ENCODE assay signal across 10 cellular contexts in genomic region chr14:106185837-106186233, GRCh38.
DNase-seq lines count a peak whose midpoint lies in the region; ATAC-seq lines count a peak whose summit lies in the region.
"Had no signal": no experiment of that assay in that cellular context is flagged by ENCODE, and none has a peak within 500 bp of the region (broad histone marks: within the 10 kb centered on the region; RNA-seq: fewer than 3 reads in every experiment).

No MANE protein-coding gene starts in this region.

- CTCF ChIA-PET in CD4-positive, alpha-beta memory T cell (lab: Charles Lee; ENCODE audit: partially characterized antibody), result interaction anchor here (0.8 to 2.4 kb wide), 14 partner anchors 11 to 579 kb away, joined by 3 to 31 read pairs (median 8); no protein-coding TSS in a partner anchor

- H3K4me3 Mint-ChIP-seq in CD4-positive, alpha-beta memory T cell, result peak overlapping the region in 7 of 8 donors; percentile 19 to 76 (median 58)
- peak overlapping the region; percentile 46 for H3K4me3 Mint-ChIP-seq in activated T-helper 1 cell treated with anti-CD3 and anti-CD28 coated beads, Interleukin-12 subunit alpha, Interleukin-12 subunit beta, Interleukin-2, Interleukin-4 antibody, amounts not matched to agents 30 ng/mL and 10 ng/mL and 1 ng/mL, durations not matched to agents 14 hours and 24 hours and 36 hours

- H3K4me1 ChIP-seq in CD4-positive, alpha-beta memory T cell (ENCODE audit: insufficient read depth, low read length), result peaks cover 40% of the 10 kb centered on the region
- H3K4me1 ChIP-seq: pancreas had no signal

- no peak overlapping the region for H3K4me3 ChIP-seq in CD4-positive, alpha-beta memory T cell (ENCODE audit: low read length in 2 of 2)
- H3K4me3 ChIP-seq: pancreas had no signal

- intact Hi-C loops in CD4-positive, alpha-beta memory T cell (cut with micrococcal nuclease), result loop anchor here (2.0 to 5.0 kb wide), 3 partner anchors 34 to 123 kb away; no protein-coding TSS in a partner anchor
- intact Hi-C loops in activated T-helper 1 cell treated with anti-CD3 and anti-CD28 coated beads, Interleukin-12 subunit alpha, Interleukin-12 subunit beta, Interleukin-2, Interleukin-4 antibody, amounts not matched to agents 30 ng/mL and 10 ng/mL and 1 ng/mL, durations not matched to agents 14 hours and 24 hours and 36 hours (cut with micrococcal nuclease), result loop anchor here (1.0 to 5.0 kb wide), 2 partner anchors 9 to 34 kb away; no protein-coding TSS in a partner anchor

- H3K9me3 ChIP-seq in CD4-positive, alpha-beta memory T cell (ENCODE audit: control insufficient read depth in 1 of 2, low read length in 2 of 2), result no peaks in the 10 kb centered on the region
- H3K9me3 ChIP-seq: pancreas had no signal

- POLR2A ChIA-PET in CD4-positive, alpha-beta memory T cell (lab: Charles Lee; ENCODE audit: partially characterized antibody), result interaction anchor here (1.5 kb wide), 1 partner anchor 12 kb away, joined by 8 read pairs; no protein-coding TSS in a partner anchor

- no peaks in the 10 kb centered on the region for H3K36me3 ChIP-seq in CD4-positive, alpha-beta memory T cell (ENCODE audit: insufficient read depth, low read length)
- H3K36me3 ChIP-seq: pancreas had no signal

- in situ Hi-C loops in SK-MEL-5 (cut with HindIII; ENCODE audit: low pct_unique_long_range_greater_than_20kb, low sequenced_read_pairs), result no loop called here

- H3K27ac Mint-ChIP-seq in CD4-positive, alpha-beta memory T cell, result peak overlapping the region; percentile 74 to 95 (median 90)
- H3K27ac Mint-ChIP-seq in activated T-helper 1 cell treated with anti-CD3 and anti-CD28 coated beads, Interleukin-12 subunit alpha, Interleukin-12 subunit beta, Interleukin-2, Interleukin-4 antibody, amounts not matched to agents 30 ng/mL and 10 ng/mL and 1 ng/mL, durations not matched to agents 14 hours and 24 hours and 36 hours, result peak overlapping the region; percentile 32

- no peaks in the 10 kb centered on the region for H3K36me3 Mint-ChIP-seq in CD4-positive, alpha-beta memory T cell
- H3K36me3 Mint-ChIP-seq in activated T-helper 1 cell treated with anti-CD3 and anti-CD28 coated beads, Interleukin-12 subunit alpha, Interleukin-12 subunit beta, Interleukin-2, Interleukin-4 antibody, amounts not matched to agents 30 ng/mL and 10 ng/mL and 1 ng/mL, durations not matched to agents 14 hours and 24 hours and 36 hours (ENCODE audit: low read depth), result peaks cover 1% of the 10 kb centered on the region

- ATAC-seq in HG03432 (IDR thresholded peaks at IDR 0.05; ENCODE audit: unreplicated experiment), result no peak
- ATAC-seq in HG03196 (IDR thresholded peaks at IDR 0.05; ENCODE audit: unreplicated experiment), result no peak
- ATAC-seq: pancreas had no signal

- H3K9me3 Mint-ChIP-seq in CD4-positive, alpha-beta memory T cell, result no peaks in the 10 kb centered on the region
- no peaks in the 10 kb centered on the region for H3K9me3 Mint-ChIP-seq in activated T-helper 1 cell treated with anti-CD3 and anti-CD28 coated beads, Interleukin-12 subunit alpha, Interleukin-12 subunit beta, Interleukin-2, Interleukin-4 antibody, amounts not matched to agents 30 ng/mL and 10 ng/mL and 1 ng/mL, durations not matched to agents 14 hours and 24 hours and 36 hours

- peak overlapping the region; percentile 19 for H3K27ac ChIP-seq in CD4-positive, alpha-beta memory T cell (ENCODE audit: low read depth, low read length)
- H3K27ac ChIP-seq: pancreas had no signal

- peaks cover 28 to 54% (median 39%) of the 10 kb centered on the region in 4 donors for H3K4me1 Mint-ChIP-seq in CD4-positive, alpha-beta memory T cell
- peaks cover 34% of the 10 kb centered on the region for H3K4me1 Mint-ChIP-seq in activated T-helper 1 cell treated with anti-CD3 and anti-CD28 coated beads, Interleukin-12 subunit alpha, Interleukin-12 subunit beta, Interleukin-2, Interleukin-4 antibody, amounts not matched to agents 30 ng/mL and 10 ng/mL and 1 ng/mL, durations not matched to agents 14 hours and 24 hours and 36 hours (ENCODE audit: low read depth)

- H3K27me3 Mint-ChIP-seq in CD4-positive, alpha-beta memory T cell, result no peaks in the 10 kb centered on the region
- peaks cover 59% of the 10 kb centered on the region for H3K27me3 Mint-ChIP-seq in activated T-helper 1 cell treated with anti-CD3 and anti-CD28 coated beads, Interleukin-12 subunit alpha, Interleukin-12 subunit beta, Interleukin-2, Interleukin-4 antibody, amounts not matched to agents 30 ng/mL and 10 ng/mL and 1 ng/mL, durations not matched to agents 14 hours and 24 hours and 36 hours (ENCODE audit: insufficient read depth)

- peak; percentile 70 to 77 (median 73) for DNase-seq in CD4-positive, alpha-beta memory T cell
- DNase-seq in SK-MEL-5 (ENCODE audit: low read depth, low spot score), result peak; percentile 2
- peak; percentile 51 for DNase-seq in activated T-helper 1 cell treated with anti-CD3 and anti-CD28 coated beads, Interleukin-12 subunit alpha, Interleukin-12 subunit beta, Interleukin-2, Interleukin-4 antibody, amounts not matched to agents 30 ng/mL and 10 ng/mL and 1 ng/mL, durations not matched to agents 14 hours and 24 hours and 36 hours (ENCODE audit: low spot score)
- peak; percentile 76 for DNase-seq in stimulated activated CD4-positive, alpha-beta T cell treated with anti-CD3 and anti-CD28 coated beads, Interleukin-15, amount 100 ng/mL, for 24 hours
- DNase-seq in NCI-H2227 (lab: John Stamatoyannopoulos, UW; ENCODE audit: unreplicated experiment), result no peak
- no peak for DNase-seq in SKM-1 (lab: John Stamatoyannopoulos, UW; ENCODE audit: unreplicated experiment)
- DNase-seq: NCI-H187 treated with DMSO at 0.1 percent for 48 hours, pancreas had no signal

- no peaks in the 10 kb centered on the region for H3K27me3 ChIP-seq in CD4-positive, alpha-beta memory T cell (ENCODE audit: insufficient read depth, low read length)
- H3K27me3 ChIP-seq: pancreas had no signal

Comparison
In these comparisons a context has a peak if more than half of its experiments do, and no peak if none do; other contexts are left out.
1. DNase-seq: peak in CD4-positive, alpha-beta memory T cell (5 of 5), SK-MEL-5 (single experiment), activated T-helper 1 cell treated with anti-CD3 and anti-CD28 coated beads, Interleukin-12 subunit alpha, Interleukin-12 subunit beta, Interleukin-2, Interleukin-4 antibody, amounts not matched to agents 30 ng/mL and 10 ng/mL and 1 ng/mL, durations not matched to agents 14 hours and 24 hours and 36 hours (single experiment) and stimulated activated CD4-positive, alpha-beta T cell treated with anti-CD3 and anti-CD28 coated beads, Interleukin-15, amount 100 ng/mL, for 24 hours (single experiment); none in NCI-H2227 (single experiment) and SKM-1 (single experiment).